20 cellular contexts compared by ENCODE assay signal in genomic region chrX:39507617-39508299, GRCh38.
DNase-seq lines count a peak whose midpoint lies in the region; ATAC-seq and TF ChIP-seq lines count a peak whose summit lies in the region.
"Had no signal": no experiment of that assay in that cellular context is flagged by ENCODE, and none has a peak within 500 bp of the region (broad histone marks: within the 10 kb centered on the region; RNA-seq: fewer than 3 reads in every experiment).

No MANE protein-coding gene starts in this region.

- intact Hi-C loops in Right ventricle myocardium inferior (cut with DNase I) (no loop called here), cardiac septum (cut with DNase I) (no loop called here), heart right ventricle (cut with DNase I) (no loop called here), gastrocnemius medialis (cut with DNase I; ENCODE audit: low total_unique reads) (no loop called here)

- H3K9ac ChIP-seq in OCI-LY3 (ENCODE audit: low read length), result no peak overlapping the region
- H3K9ac ChIP-seq: GM23248 had no signal

- TF ChIP-seq CTCF in OCI-LY3 (IDR thresholded peaks at IDR 0.05; ENCODE audit: low read depth, low read length) (no peak), heart right ventricle (IDR thresholded peaks at IDR 0.05) (no peak), gastrocnemius medialis (IDR thresholded peaks at IDR 0.05 in 4 of 5, conservative IDR thresholded peaks at IDR 0.05 in 1 of 5) (no peak)

- H3K27ac ChIP-seq in OCI-LY3 (ENCODE audit: low read length) (no peak overlapping the region), heart right ventricle (peak overlapping the region in 2 of 10 donors; percentile 5 to 30), gastrocnemius medialis (peak overlapping the region in 3 of 4 donors; percentile 19 to 61 (median 20))
- H3K27ac ChIP-seq: GM23248, RWPE1, SJCRH30 had no signal

- H4K20me1 ChIP-seq in OCI-LY3 (ENCODE audit: insufficient read depth, low read length), result no peaks in the 10 kb centered on the region

- 68 to 70% methylated on average over 4 of the region's 4 CpGs for WGBS in heart right ventricle, 2 donors

- in situ Hi-C loops in gastrocnemius medialis (cut with MboI; ENCODE audit: low sequenced_read_pairs in 4 of 4), result no loop called here

- peak; percentile 79 for ATAC-seq in Right ventricle myocardium inferior
- peak in 5 of 8 donors; percentile 48 to 85 (median 63) for ATAC-seq in heart right ventricle
- peak; percentile 90 to 94 for ATAC-seq in gastrocnemius medialis
- no peak for ATAC-seq in GM21528 (IDR thresholded peaks at IDR 0.05; ENCODE audit: low FRiP score, unreplicated experiment)
- ATAC-seq: PC-3 had no signal

- peaks cover 2% of the 10 kb centered on the region for H3K36me3 ChIP-seq in OCI-LY3 (replicated peaks; ENCODE audit: low read depth, low read length)
- H3K36me3 ChIP-seq in heart right ventricle, result no peaks in the 10 kb centered on the region
- no peaks in the 10 kb centered on the region for H3K36me3 ChIP-seq in gastrocnemius medialis
- H3K36me3 ChIP-seq: MG63, SJCRH30 had no signal

- H3K79me2 ChIP-seq in OCI-LY3 (ENCODE audit: low read length), result no peaks in the 10 kb centered on the region

- DNase-seq in Right ventricle myocardium inferior (ENCODE audit: missing footprints) (no peak), cardiac septum (ENCODE audit: low spot score) (no peak), heart right ventricle (peak in 1 of 2 donors; percentile 11), gastrocnemius medialis (peak; percentile 52 to 57)
- DNase-seq in central memory CD4-positive, alpha-beta T cell, result no peak
- DNase-seq: AML-193, GDM1, GM23248, HCEC 1CT, Kasumi-1, MG63, NCI-H1092 treated with DMSO at 0.1 percent for 48 hours, NCI-H2081 treated with DMSO at 0.1 percent for 48 hours, NCI-H2227 treated with DMSO at 0.1 percent for 48 hours, NCI-H510A treated with DMSO at 0.1 percent for 48 hours, PC-3 had no signal

- H3K9me3 ChIP-seq in OCI-LY3 (ENCODE audit: insufficient read depth, low read length) (no peaks in the 10 kb centered on the region), heart right ventricle (peaks cover 0 to 25% (median 6%) of the 10 kb centered on the region in 11 donors), gastrocnemius medialis (peaks cover 0 to 6% (median 0%) of the 10 kb centered on the region in 3 donors)
- H3K9me3 ChIP-seq: MG63, SJCRH30 had no signal

- H3K4me3 ChIP-seq in OCI-LY3 (ENCODE audit: low read length) (peak overlapping the region; percentile 46; the same call in 1 of the 2 replicates), heart right ventricle (no peak overlapping the region), gastrocnemius medialis (no peak overlapping the region)
- H3K4me3 ChIP-seq: GM23248, MG63, SJCRH30 had no signal

- no peak for TF ChIP-seq POLR2A in gastrocnemius medialis (IDR thresholded peaks at IDR 0.05)

- H3K27me3 ChIP-seq in OCI-LY3 (ENCODE audit: low read depth, low read length), result peaks cover 9% of the 10 kb centered on the region; the same call in 1 of the 2 replicates
- H3K27me3 ChIP-seq in heart right ventricle, result no peaks in the 10 kb centered on the region
- H3K27me3 ChIP-seq in gastrocnemius medialis, result no peaks in the 10 kb centered on the region
- H3K27me3 ChIP-seq: MG63, SJCRH30 had no signal

- H3K4me1 ChIP-seq in OCI-LY3 (ENCODE audit: low read length) (peaks cover 17% of the 10 kb centered on the region), heart right ventricle (peaks cover 0 to 3% (median 0%) of the 10 kb centered on the region in 9 donors), gastrocnemius medialis (no peaks in the 10 kb centered on the region)

- H2AFZ ChIP-seq in OCI-LY3 (ENCODE audit: low read depth, low read length), result no peak overlapping the region
- H2AFZ ChIP-seq: GM23248 had no signal

- peak overlapping the region; percentile 62 for H3K4me2 ChIP-seq in OCI-LY3 (ENCODE audit: low read length)

Comparison
In these comparisons a context has a peak if more than half of its experiments do, and no peak if none do; other contexts are left out.
1. DNase-seq: peak in gastrocnemius medialis (2 of 2); none in Right ventricle myocardium inferior (single experiment), cardiac septum (single experiment) and central memory CD4-positive, alpha-beta T cell (single experiment).